ENCODE assay signal across 8 cellular contexts in the genomic region with DNA sequence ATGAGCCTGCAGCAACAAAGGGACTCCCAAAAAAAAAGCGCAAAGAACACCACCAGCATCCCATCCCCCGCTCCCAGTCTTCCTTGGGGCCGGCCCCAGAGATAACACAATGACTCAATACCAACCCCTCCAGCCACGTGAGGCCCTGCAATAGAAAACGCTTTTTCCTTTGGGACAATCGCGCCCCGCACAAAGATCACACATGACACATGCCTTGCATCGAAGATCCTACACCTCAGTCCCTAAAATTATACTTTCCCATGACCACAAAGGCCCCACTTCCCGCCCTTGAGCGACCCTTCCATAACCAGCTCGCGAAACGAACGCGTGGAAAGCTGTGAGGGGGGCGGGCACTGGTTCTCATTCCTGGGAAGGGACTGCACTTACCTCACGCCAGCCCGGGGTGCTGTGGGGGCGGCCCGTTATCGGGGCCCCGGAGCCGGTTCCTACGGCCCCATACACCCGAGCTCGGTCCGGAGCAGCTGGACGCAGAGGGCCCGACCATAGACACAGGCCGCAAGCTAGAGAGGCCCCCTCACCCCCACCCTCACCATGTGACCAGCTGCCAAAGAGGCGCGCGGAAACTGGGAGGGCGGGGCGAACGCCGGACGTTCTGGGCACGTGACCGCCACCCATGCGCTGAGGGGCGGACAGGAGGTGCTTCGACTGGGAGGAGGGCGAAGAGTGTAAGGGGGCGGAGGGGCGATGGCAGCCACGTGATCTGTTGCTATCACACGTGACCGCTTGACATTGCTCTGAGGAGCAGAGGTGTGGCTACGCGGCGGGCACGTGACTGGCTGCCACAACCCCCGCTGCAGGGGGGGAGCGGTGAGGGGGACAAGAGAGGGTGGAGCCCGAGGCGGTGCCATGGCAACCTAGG. TPM values are rescaled to one million over a fixed set of nuclear protein-coding genes. Genes with fewer than 3 reads are reported as not detected.
DNase-seq lines count a peak whose midpoint lies in the region; ATAC-seq, FAIRE-seq and TF ChIP-seq lines count a peak whose summit lies in the region.

CDK4 (minus strand) TSS at position 523 of the 880 bp plus-strand sequence. CDS start 593 bp downstream, outside the sequence.

- peak within 1 kb of the TSS; percentile 98 for H3K27ac Mint-ChIP-seq in chondrocyte (ENCODE audit: unreplicated experiment)

- peaks cover 5 to 9% of the 10 kb centered on the region in 2 donors for H3K36me3 ChIP-seq in kidney (ENCODE audit: control insufficient read depth in 1 of 2, insufficient read depth in 2 of 2, low read length in 2 of 2)

- DNase-seq in AML-193 (lab: John Stamatoyannopoulos, UW): peak; percentile 95 to 97
- DNase-seq in NCI-H510A treated with DMSO at 0.1 percent for 48 hours (lab: John Stamatoyannopoulos, UW): peak; percentile 99
- DNase-seq in activated CD4-positive, alpha-beta T cell treated with anti-CD3 and anti-CD28 coated beads for 24 hours (ENCODE audit: low read depth in 2 of 2): peak; percentile 93 to 96
- DNase-seq in chondrocyte (ENCODE audit: low spot score): peak; percentile 100
- peak; percentile 100 for DNase-seq in kidney
- DNase-seq in stimulated activated CD4-positive, alpha-beta T cell treated with anti-CD3 and anti-CD28 coated beads, Interleukin-15, amount 100 ng/mL, for 24 hours: peak; percentile 99

- peak; percentile 78 for ATAC-seq in HG03439 (IDR thresholded peaks at IDR 0.05; ENCODE audit: unreplicated experiment)

- H3K27ac ChIP-seq in kidney (ENCODE audit: low read depth in 2 of 2, low read length in 2 of 2): peak within 1 kb of the TSS; percentile 61 to 77

- H3K36me3 Mint-ChIP-seq in chondrocyte (ENCODE audit: low read depth): peaks cover 21% of the 10 kb centered on the region

- peak; percentile 86 for TF ChIP-seq POLR2A in GM19193 (IDR thresholded peaks at IDR 0.05; ENCODE audit: extremely low read depth, insufficient read depth, insufficient read length)

- H3K9me3 ChIP-seq in kidney (ENCODE audit: control insufficient read depth in 1 of 2, low read length in 2 of 2): no peaks in the 10 kb centered on the region

- peak within 1 kb of the TSS; percentile 92 for H3K4me3 Mint-ChIP-seq in chondrocyte (ENCODE audit: unreplicated experiment)

- H3K27me3 Mint-ChIP-seq in chondrocyte (ENCODE audit: low read depth): no peaks in the 10 kb centered on the region

- H3K9ac ChIP-seq in kidney (ENCODE audit: low read length in 2 of 2): peak within 1 kb of the TSS; percentile 34 to 86

- no peak for TF ChIP-seq CTCF in chondrocyte (IDR thresholded peaks at IDR 0.05)
- TF ChIP-seq CTCF in kidney (IDR thresholded peaks at IDR 0.05; ENCODE audit: borderline replicate concordance, extremely low read depth, insufficient read depth): no peak

- peaks cover 6 to 21% of the 10 kb centered on the region in 2 donors for H3K4me1 ChIP-seq in kidney (ENCODE audit: control insufficient read depth in 1 of 2, insufficient read depth in 1 of 2, low read depth in 1 of 2, low read length in 2 of 2)

- intact Hi-C loops in kidney (cut with DNase I): no loop called here

- peak; percentile 65 for FAIRE-seq in kidney (lab: Jason Lieb, UNC)

- no peaks in the 10 kb centered on the region for H3K9me3 Mint-ChIP-seq in chondrocyte (ENCODE audit: low read depth)

- peak within 1 kb of the TSS; percentile 62 to 84 for H3K4me3 ChIP-seq in kidney (ENCODE audit: low read length in 2 of 2)

- H3K4me1 Mint-ChIP-seq in chondrocyte (ENCODE audit: low read depth): peaks cover 43% of the 10 kb centered on the region

RNA-seq across cellular contexts. Expression of gene CDK4, which starts in this region (rescaled TPM):
- total RNA-seq in chondrocyte: 136 to 140 TPM (median 139 TPM) in 3 replicates
- total RNA-seq in kidney: 69.1 TPM
- 118 TPM for polyA plus RNA-seq in kidney (ENCODE audit: insufficient read depth, low read depth, low replicate concordance)

Comparison
In these comparisons a context has a peak if more than half of its experiments do, and no peak if none do; other contexts are left out.
1. Peak in every context shown above with its lines: DNase-seq, ATAC-seq, H3K4me3 ChIP-seq and H3K27ac ChIP-seq.